In genomic region chr14:105486974-105487448, GRCh38 we compare ENCODE assay signal across 8 cellular contexts. TPM values are rescaled to one million over a fixed set of nuclear protein-coding genes. Genes with fewer than 3 reads are reported as not detected.
DNase-seq lines count a peak whose midpoint lies in the region; ATAC-seq lines count a peak whose summit lies in the region.

No MANE protein-coding gene starts in this region.

- ATAC-seq in stimulated activated naive CD8-positive, alpha-beta T cell treated with anti-CD3 and anti-CD28 coated beads, Interleukin-15, Interleukin-2, amounts not matched to agents 100 U/mL and 50 U/mL, for 24 hours: no peak
- ATAC-seq in HG02588 (IDR thresholded peaks at IDR 0.05; ENCODE audit: unreplicated experiment): no peak
- ATAC-seq in HG02610 (IDR thresholded peaks at IDR 0.05; ENCODE audit: unreplicated experiment): no peak

- H3K27ac Mint-ChIP-seq in activated T-helper 1 cell treated with anti-CD3 and anti-CD28 coated beads, Interleukin-12 subunit alpha, Interleukin-12 subunit beta, Interleukin-2, Interleukin-4 antibody, amounts not matched to agents 30 ng/mL and 10 ng/mL and 1 ng/mL, durations not matched to agents 14 hours and 24 hours and 36 hours: no peak overlapping the region
- peak overlapping the region; percentile 69 to 96 (median 94) for H3K27ac Mint-ChIP-seq in immature natural killer cell

- H3K36me3 Mint-ChIP-seq in activated T-helper 1 cell treated with anti-CD3 and anti-CD28 coated beads, Interleukin-12 subunit alpha, Interleukin-12 subunit beta, Interleukin-2, Interleukin-4 antibody, amounts not matched to agents 30 ng/mL and 10 ng/mL and 1 ng/mL, durations not matched to agents 14 hours and 24 hours and 36 hours (ENCODE audit: low read depth): no peaks in the 10 kb centered on the region
- H3K36me3 Mint-ChIP-seq in immature natural killer cell: no peaks in the 10 kb centered on the region

- intact Hi-C loops in activated T-helper 1 cell treated with anti-CD3 and anti-CD28 coated beads, Interleukin-12 subunit alpha, Interleukin-12 subunit beta, Interleukin-2, Interleukin-4 antibody, amounts not matched to agents 30 ng/mL and 10 ng/mL and 1 ng/mL, durations not matched to agents 14 hours and 24 hours and 36 hours (cut with micrococcal nuclease): loop anchor here (10.0 kb wide), 1 partner anchor 242 kb away; the partner anchor contains the start of gene BTBD6

- peaks cover 2% of the 10 kb centered on the region for H3K27me3 Mint-ChIP-seq in activated T-helper 1 cell treated with anti-CD3 and anti-CD28 coated beads, Interleukin-12 subunit alpha, Interleukin-12 subunit beta, Interleukin-2, Interleukin-4 antibody, amounts not matched to agents 30 ng/mL and 10 ng/mL and 1 ng/mL, durations not matched to agents 14 hours and 24 hours and 36 hours (ENCODE audit: insufficient read depth)
- peaks cover 30 to 55% (median 49%) of the 10 kb centered on the region in 3 donors for H3K27me3 Mint-ChIP-seq in immature natural killer cell (ENCODE audit: low read depth in 3 of 3)

- peaks cover 27% of the 10 kb centered on the region for H3K4me1 Mint-ChIP-seq in activated T-helper 1 cell treated with anti-CD3 and anti-CD28 coated beads, Interleukin-12 subunit alpha, Interleukin-12 subunit beta, Interleukin-2, Interleukin-4 antibody, amounts not matched to agents 30 ng/mL and 10 ng/mL and 1 ng/mL, durations not matched to agents 14 hours and 24 hours and 36 hours (ENCODE audit: low read depth)
- peaks cover 37 to 56% of the 10 kb centered on the region in 2 donors for H3K4me1 Mint-ChIP-seq in immature natural killer cell

- no peaks in the 10 kb centered on the region for H3K9me3 Mint-ChIP-seq in activated T-helper 1 cell treated with anti-CD3 and anti-CD28 coated beads, Interleukin-12 subunit alpha, Interleukin-12 subunit beta, Interleukin-2, Interleukin-4 antibody, amounts not matched to agents 30 ng/mL and 10 ng/mL and 1 ng/mL, durations not matched to agents 14 hours and 24 hours and 36 hours
- no peaks in the 10 kb centered on the region for H3K9me3 Mint-ChIP-seq in immature natural killer cell

- H3K4me3 Mint-ChIP-seq in activated T-helper 1 cell treated with anti-CD3 and anti-CD28 coated beads, Interleukin-12 subunit alpha, Interleukin-12 subunit beta, Interleukin-2, Interleukin-4 antibody, amounts not matched to agents 30 ng/mL and 10 ng/mL and 1 ng/mL, durations not matched to agents 14 hours and 24 hours and 36 hours: peak overlapping the region; percentile 53
- H3K4me3 Mint-ChIP-seq in immature natural killer cell: peak overlapping the region; percentile 87 to 91 (median 87)

- DNase-seq in activated CD4-positive, alpha-beta T cell treated with anti-CD3 and anti-CD28 coated beads for 48 hours: peak; percentile 54
- no peak for DNase-seq in activated CD4-positive, alpha-beta T cell treated with anti-CD3 and anti-CD28 coated beads for 1 hour
- DNase-seq in activated T-helper 1 cell treated with anti-CD3 and anti-CD28 coated beads, Interleukin-12 subunit alpha, Interleukin-12 subunit beta, Interleukin-2, Interleukin-4 antibody, amounts not matched to agents 30 ng/mL and 10 ng/mL and 1 ng/mL, durations not matched to agents 14 hours and 24 hours and 36 hours (ENCODE audit: low spot score): peak; percentile 41
- peak; percentile 70 to 73 (median 72) for DNase-seq in immature natural killer cell
- DNase-seq in stimulated activated naive CD8-positive, alpha-beta T cell treated with anti-CD3 and anti-CD28 coated beads, Interleukin-15, Interleukin-2, amounts not matched to agents 100 U/mL and 50 U/mL, for 24 hours: peak; percentile 71
- no peak for DNase-seq in GM19238 (ENCODE audit: insufficient read length, low spot score)

RNA-seq across cellular contexts. Expression of gene CRIP1, which starts 0.3 kb away (rescaled TPM):
- 97.1 and 103 TPM in 2 replicates for total RNA-seq in activated T-helper 1 cell treated with anti-CD3 and anti-CD28 coated beads, Interleukin-12 subunit alpha, Interleukin-12 subunit beta, Interleukin-2, Interleukin-4 antibody, amounts not matched to agents 30 ng/mL and 10 ng/mL and 1 ng/mL, durations not matched to agents 14 hours and 24 hours and 36 hours
- polyA plus RNA-seq in immature natural killer cell: 1,000 to 10,000 TPM in 1 of 3 donors, 100 to 1,000 TPM in 2; 921 to 1,915 (median 940) TPM

RNA-seq across cellular contexts. Expression of gene TEDC1, which starts 4.0 kb away (rescaled TPM):
- 44.5 and 46.1 TPM in 2 replicates for total RNA-seq in activated T-helper 1 cell treated with anti-CD3 and anti-CD28 coated beads, Interleukin-12 subunit alpha, Interleukin-12 subunit beta, Interleukin-2, Interleukin-4 antibody, amounts not matched to agents 30 ng/mL and 10 ng/mL and 1 ng/mL, durations not matched to agents 14 hours and 24 hours and 36 hours
- polyA plus RNA-seq in immature natural killer cell: 10 to 100 TPM; 11.4 to 20.3 (median 15.9) TPM

RNA-seq across cellular contexts. Expression of gene CRIP2, which starts 12.4 kb away (rescaled TPM):
- not detected in 2 replicates for total RNA-seq in activated T-helper 1 cell treated with anti-CD3 and anti-CD28 coated beads, Interleukin-12 subunit alpha, Interleukin-12 subunit beta, Interleukin-2, Interleukin-4 antibody, amounts not matched to agents 30 ng/mL and 10 ng/mL and 1 ng/mL, durations not matched to agents 14 hours and 24 hours and 36 hours
- polyA plus RNA-seq in immature natural killer cell: 10 to 100 TPM in 2 of 3 donors, 1 to 10 TPM in 1; 5.7 to 30.2 (median 18.1) TPM

RNA-seq across cellular contexts. Expression of gene TMEM121, which starts 39.4 kb away (rescaled TPM):
- 9.9 and 11.7 TPM in 2 replicates for total RNA-seq in activated T-helper 1 cell treated with anti-CD3 and anti-CD28 coated beads, Interleukin-12 subunit alpha, Interleukin-12 subunit beta, Interleukin-2, Interleukin-4 antibody, amounts not matched to agents 30 ng/mL and 10 ng/mL and 1 ng/mL, durations not matched to agents 14 hours and 24 hours and 36 hours
- polyA plus RNA-seq in immature natural killer cell: 1 to 10 TPM in 2 of 3 donors, not detected in 1; 1.1 to 1.4 TPM

Comparison
In these comparisons a context has a peak if more than half of its experiments do, and no peak if none do; other contexts are left out.
1. DNase-seq: peak in activated CD4-positive, alpha-beta T cell treated with anti-CD3 and anti-CD28 coated beads for 48 hours (single experiment), activated T-helper 1 cell treated with anti-CD3 and anti-CD28 coated beads, Interleukin-12 subunit alpha, Interleukin-12 subunit beta, Interleukin-2, Interleukin-4 antibody, amounts not matched to agents 30 ng/mL and 10 ng/mL and 1 ng/mL, durations not matched to agents 14 hours and 24 hours and 36 hours (single experiment), immature natural killer cell (3 of 3) and stimulated activated naive CD8-positive, alpha-beta T cell treated with anti-CD3 and anti-CD28 coated beads, Interleukin-15, Interleukin-2, amounts not matched to agents 100 U/mL and 50 U/mL, for 24 hours (single experiment); none in activated CD4-positive, alpha-beta T cell treated with anti-CD3 and anti-CD28 coated beads for 1 hour (single experiment) and GM19238 (single experiment).